Comparison of ENCODE assay signal across 19 cellular contexts in genomic region chr1:109341944-109342925, GRCh38. TPM values are rescaled to one million over a fixed set of nuclear protein-coding genes. Genes with fewer than 3 reads are reported as not detected.
"Had no signal": no experiment of that assay in that cellular context is flagged by ENCODE, and none has a peak within 500 bp of the region (broad histone marks: within the 10 kb centered on the region; RNA-seq: fewer than 3 reads in every experiment).

No MANE protein-coding gene starts in this region.

- DNase-seq: activated CD4-positive, alpha-beta T cell treated with anti-CD3 and anti-CD28 coated beads, Interleukin-2, amount 50 U/mL, for 4 hours; activated gamma-delta T cell; dorsolateral prefrontal cortex; erythroblast; immature natural killer cell; kidney glomerular epithelial cell; midbrain; nephron progenitor cell; nucleus accumbens; retina; SW 1271; testis had no signal

- ATAC-seq: stimulated activated effector memory CD8-positive, alpha-beta T cell treated with anti-CD3 and anti-CD28 coated beads, Interleukin-12 subunit alpha, Interleukin-12 subunit beta, amount 100 ng/mL, for 72 hours had no signal

- H3K9me3 ChIP-seq: heart right ventricle, testis had no signal

- H3K27me3 ChIP-seq: dorsolateral prefrontal cortex, heart right ventricle, testis had no signal

- FAIRE-seq: TTC549 had no signal

- H3K4me3 ChIP-seq: dorsolateral prefrontal cortex, heart right ventricle, testis had no signal

RNA-seq across cellular contexts. Expression of gene MYBPHL, which starts 35.4 kb away (rescaled TPM):
- total RNA-seq: activated CD8-positive, alpha-beta memory T cell treated with anti-CD3 and anti-CD28 coated beads for 36 hours; lung microvascular endothelial cell; myocyte; T-helper 2 cell treated with Interferon-gamma antibody and Interleukin-4, amounts not matched to agents 100 ng/mL and 5 ng/mL, for 36 hours had no signal
- polyA plus RNA-seq: immature natural killer cell had no signal
